Comparison of ENCODE assay signal across 1 cellular context in genomic region chr22:50544078-50544745, GRCh38.
TF ChIP-seq lines count a peak whose summit lies in the region.

No MANE protein-coding gene starts in this region.

TF ChIP-seq in HEK293, 187 proteins besides CTCF, POLR2A, EP300 and RAD21 (continued from another document):
- TF ChIP-seq ZBTB10 (tag by site-specific recombination; IDR thresholded peaks at IDR 0.05) (no peak), GFI1B (tag by site-specific recombination; IDR thresholded peaks at IDR 0.05) (no peak), ZNF26 (tag by site-specific recombination; IDR thresholded peaks at IDR 0.05) (no peak), ZNF510 (tag by site-specific recombination; IDR thresholded peaks at IDR 0.05; ENCODE audit: insufficient replicate concordance) (no peak), ZNF266 (tag by site-specific recombination; IDR thresholded peaks at IDR 0.05; ENCODE audit: low read depth) (no peak), ZNF580 (tag by site-specific recombination; IDR thresholded peaks at IDR 0.05) (no peak)
